1 cellular context compared by ENCODE assay signal in the genomic region with DNA sequence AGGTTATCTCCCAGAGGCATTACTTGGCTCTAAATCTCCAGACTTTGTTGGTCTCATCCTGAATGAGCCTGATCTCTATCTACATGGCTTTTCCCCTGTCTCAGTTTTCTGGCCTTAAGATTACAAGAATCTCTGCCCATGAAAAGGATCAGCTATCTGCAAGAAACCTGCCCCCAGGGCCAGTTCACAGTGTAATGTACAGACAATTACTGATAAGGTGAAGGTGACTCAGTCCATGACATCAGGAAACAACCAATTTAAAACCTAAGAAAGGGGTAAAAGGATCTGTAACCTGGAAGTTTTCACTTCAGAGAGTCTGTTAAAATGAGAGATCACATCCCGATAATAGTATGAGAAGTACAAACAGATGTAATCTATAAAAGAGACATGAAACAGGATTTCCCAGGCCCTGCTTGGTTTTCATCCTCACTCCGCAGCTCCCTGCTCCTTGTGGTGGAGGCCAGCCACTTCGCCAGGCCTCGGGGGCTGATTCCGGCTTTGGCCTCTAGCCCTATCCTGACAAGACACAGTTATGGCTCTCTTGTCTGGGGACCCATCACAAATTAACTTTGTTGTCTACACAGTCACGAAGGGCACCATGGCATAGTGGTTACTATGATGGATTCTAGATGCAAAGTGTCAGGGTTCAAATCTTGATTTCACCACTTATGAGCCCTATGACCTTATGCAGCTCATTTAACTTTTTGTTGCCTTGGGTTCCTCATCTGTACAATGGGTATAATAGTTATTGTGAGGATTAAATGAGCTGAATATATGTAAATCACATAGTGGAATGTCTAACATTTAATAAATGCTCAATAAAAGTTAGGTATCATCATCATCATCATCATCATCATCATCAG.
TF ChIP-seq lines count a peak whose summit lies in the region.

No MANE protein-coding gene starts in this region.

TF ChIP-seq in HEK293, 187 proteins besides CTCF, POLR2A, EP300 and RAD21 (continued from another document and continues in another):
- TF ChIP-seq, protein P1, sequence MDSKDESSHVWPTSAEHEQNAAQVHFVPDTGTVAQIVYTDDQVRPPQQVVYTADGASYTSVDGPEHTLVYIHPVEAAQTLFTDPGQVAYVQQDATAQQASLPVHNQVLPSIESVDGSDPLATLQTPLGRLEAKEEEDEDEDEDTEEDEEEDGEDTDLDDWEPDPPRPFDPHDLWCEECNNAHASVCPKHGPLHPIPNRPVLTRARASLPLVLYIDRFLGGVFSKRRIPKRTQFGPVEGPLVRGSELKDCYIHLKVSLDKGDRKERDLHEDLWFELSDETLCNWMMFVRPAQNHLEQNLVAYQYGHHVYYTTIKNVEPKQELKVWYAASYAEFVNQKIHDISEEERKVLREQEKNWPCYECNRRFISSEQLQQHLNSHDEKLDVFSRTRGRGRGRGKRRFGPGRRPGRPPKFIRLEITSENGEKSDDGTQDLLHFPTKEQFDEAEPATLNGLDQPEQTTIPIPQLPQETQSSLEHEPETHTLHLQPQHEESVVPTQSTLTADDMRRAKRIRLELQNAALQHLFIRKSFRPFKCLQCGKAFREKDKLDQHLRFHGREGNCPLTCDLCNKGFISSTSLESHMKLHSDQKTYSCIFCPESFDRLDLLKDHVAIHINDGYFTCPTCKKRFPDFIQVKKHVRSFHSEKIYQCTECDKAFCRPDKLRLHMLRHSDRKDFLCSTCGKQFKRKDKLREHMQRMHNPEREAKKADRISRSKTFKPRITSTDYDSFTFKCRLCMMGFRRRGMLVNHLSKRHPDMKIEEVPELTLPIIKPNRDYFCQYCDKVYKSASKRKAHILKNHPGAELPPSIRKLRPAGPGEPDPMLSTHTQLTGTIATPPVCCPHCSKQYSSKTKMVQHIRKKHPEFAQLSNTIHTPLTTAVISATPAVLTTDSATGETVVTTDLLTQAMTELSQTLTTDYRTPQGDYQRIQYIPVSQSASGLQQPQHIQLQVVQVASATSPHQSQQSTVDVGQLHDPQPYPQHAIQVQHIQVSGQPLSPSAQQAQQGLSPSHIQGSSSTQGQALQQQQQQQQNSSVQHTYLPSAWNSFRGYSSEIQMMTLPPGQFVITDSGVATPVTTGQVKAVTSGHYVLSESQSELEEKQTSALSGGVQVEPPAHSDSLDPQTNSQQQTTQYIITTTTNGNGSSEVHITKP (tag by site-specific recombination; IDR thresholded peaks at IDR 0.05): peak; percentile 100
- TF ChIP-seq EGR2 (tag by site-specific recombination; IDR thresholded peaks at IDR 0.05; ENCODE audit: low read depth): no peak
- no peak for TF ChIP-seq ZFP3 (tag by site-specific recombination; IDR thresholded peaks at IDR 0.05; ENCODE audit: low read depth)
- TF ChIP-seq MZF1 (tag by site-specific recombination; IDR thresholded peaks at IDR 0.05; ENCODE audit: borderline replicate concordance): no peak
- TF ChIP-seq ZBTB11 (tag by site-specific recombination; conservative IDR thresholded peaks at IDR 0.05; ENCODE audit: low read depth): no peak
- peak; percentile 94 for TF ChIP-seq ZBTB21 (tag by site-specific recombination; IDR thresholded peaks at IDR 0.05)
- TF ChIP-seq ZNF701 (tag by site-specific recombination; IDR thresholded peaks at IDR 0.05): no peak
- no peak for TF ChIP-seq ZNF138 (tag by site-specific recombination; IDR thresholded peaks at IDR 0.05; ENCODE audit: borderline replicate concordance)
- TF ChIP-seq ZNF76 (tag by site-specific recombination; IDR thresholded peaks at IDR 0.05; ENCODE audit: borderline replicate concordance, low read depth): no peak; the same call in 1 of the 2 replicates
- TF ChIP-seq, protein P2, sequence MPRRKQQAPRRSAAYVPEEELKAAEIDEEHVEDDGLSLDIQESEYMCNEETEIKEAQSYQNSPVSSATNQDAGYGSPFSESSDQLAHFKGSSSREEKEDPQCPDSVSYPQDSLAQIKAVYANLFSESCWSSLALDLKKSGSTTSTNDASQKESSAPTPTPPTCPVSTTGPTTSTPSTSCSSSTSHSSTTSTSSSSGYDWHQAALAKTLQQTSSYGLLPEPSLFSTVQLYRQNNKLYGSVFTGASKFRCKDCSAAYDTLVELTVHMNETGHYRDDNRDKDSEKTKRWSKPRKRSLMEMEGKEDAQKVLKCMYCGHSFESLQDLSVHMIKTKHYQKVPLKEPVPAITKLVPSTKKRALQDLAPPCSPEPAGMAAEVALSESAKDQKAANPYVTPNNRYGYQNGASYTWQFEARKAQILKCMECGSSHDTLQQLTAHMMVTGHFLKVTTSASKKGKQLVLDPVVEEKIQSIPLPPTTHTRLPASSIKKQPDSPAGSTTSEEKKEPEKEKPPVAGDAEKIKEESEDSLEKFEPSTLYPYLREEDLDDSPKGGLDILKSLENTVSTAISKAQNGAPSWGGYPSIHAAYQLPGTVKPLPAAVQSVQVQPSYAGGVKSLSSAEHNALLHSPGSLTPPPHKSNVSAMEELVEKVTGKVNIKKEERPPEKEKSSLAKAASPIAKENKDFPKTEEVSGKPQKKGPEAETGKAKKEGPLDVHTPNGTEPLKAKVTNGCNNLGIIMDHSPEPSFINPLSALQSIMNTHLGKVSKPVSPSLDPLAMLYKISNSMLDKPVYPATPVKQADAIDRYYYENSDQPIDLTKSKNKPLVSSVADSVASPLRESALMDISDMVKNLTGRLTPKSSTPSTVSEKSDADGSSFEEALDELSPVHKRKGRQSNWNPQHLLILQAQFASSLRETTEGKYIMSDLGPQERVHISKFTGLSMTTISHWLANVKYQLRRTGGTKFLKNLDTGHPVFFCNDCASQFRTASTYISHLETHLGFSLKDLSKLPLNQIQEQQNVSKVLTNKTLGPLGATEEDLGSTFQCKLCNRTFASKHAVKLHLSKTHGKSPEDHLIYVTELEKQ (tag by site-specific recombination; IDR thresholded peaks at IDR 0.05; ENCODE audit: borderline replicate concordance): peak; percentile 68; the same call in 1 of the 2 replicates
- 0 out of 2 replicates have a peak, but pooled peaks have one; percentile 46 for TF ChIP-seq OVOL3 (tag by site-specific recombination; IDR thresholded peaks at IDR 0.05)
- 0 out of 2 replicates have a peak, but pooled peaks have one; percentile 10 for TF ChIP-seq ZNF2 (tag by site-specific recombination; IDR thresholded peaks at IDR 0.05)
- no peak for TF ChIP-seq ZNF747 (tag by site-specific recombination; IDR thresholded peaks at IDR 0.05)
- no peak; the same call in 1 of the 2 replicates for TF ChIP-seq MEIS1 (CRISPR knock-in tag; IDR thresholded peaks at IDR 0.05; ENCODE audit: borderline replicate concordance)
- TF ChIP-seq ZNF521 (tag by site-specific recombination; IDR thresholded peaks at IDR 0.05): no peak
- no peak for TF ChIP-seq ZNF16 (tag by site-specific recombination; IDR thresholded peaks at IDR 0.05; ENCODE audit: low read depth)
- TF ChIP-seq KLF10 (tag by site-specific recombination; IDR thresholded peaks at IDR 0.05): peak; percentile 54; the same call in 1 of the 2 replicates
- TF ChIP-seq, protein P3, sequence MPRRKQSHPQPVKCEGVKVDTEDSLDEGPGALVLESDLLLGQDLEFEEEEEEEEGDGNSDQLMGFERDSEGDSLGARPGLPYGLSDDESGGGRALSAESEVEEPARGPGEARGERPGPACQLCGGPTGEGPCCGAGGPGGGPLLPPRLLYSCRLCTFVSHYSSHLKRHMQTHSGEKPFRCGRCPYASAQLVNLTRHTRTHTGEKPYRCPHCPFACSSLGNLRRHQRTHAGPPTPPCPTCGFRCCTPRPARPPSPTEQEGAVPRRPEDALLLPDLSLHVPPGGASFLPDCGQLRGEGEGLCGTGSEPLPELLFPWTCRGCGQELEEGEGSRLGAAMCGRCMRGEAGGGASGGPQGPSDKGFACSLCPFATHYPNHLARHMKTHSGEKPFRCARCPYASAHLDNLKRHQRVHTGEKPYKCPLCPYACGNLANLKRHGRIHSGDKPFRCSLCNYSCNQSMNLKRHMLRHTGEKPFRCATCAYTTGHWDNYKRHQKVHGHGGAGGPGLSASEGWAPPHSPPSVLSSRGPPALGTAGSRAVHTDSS (tag by site-specific recombination; IDR thresholded peaks at IDR 0.05): peak; percentile 95
- TF ChIP-seq ZNF211 (tag by site-specific recombination; IDR thresholded peaks at IDR 0.05; ENCODE audit: low read depth): no peak
- no peak for TF ChIP-seq ZNF292 (tag by site-specific recombination; IDR thresholded peaks at IDR 0.05; ENCODE audit: borderline replicate concordance, low read depth)
- no peak for TF ChIP-seq ZNF571 (tag by site-specific recombination; IDR thresholded peaks at IDR 0.05)
- no peak for TF ChIP-seq ZNF670 (tag by site-specific recombination; IDR thresholded peaks at IDR 0.05; ENCODE audit: low read depth)
- peak; percentile 87 for TF ChIP-seq GFI1B (tag by site-specific recombination; IDR thresholded peaks at IDR 0.05)
- no peak for TF ChIP-seq ZNF548 (tag by site-specific recombination; IDR thresholded peaks at IDR 0.05)
- 0 out of 2 replicates have a peak, but pooled peaks have one; percentile 12 for TF ChIP-seq ZBTB48 (tag by site-specific recombination; IDR thresholded peaks at IDR 0.05)
- TF ChIP-seq GLI4 (tag by site-specific recombination; IDR thresholded peaks at IDR 0.05): no peak
- no peak for TF ChIP-seq ZNF530 (tag by site-specific recombination; IDR thresholded peaks at IDR 0.05; ENCODE audit: low read depth)
- peak; percentile 66; the same call in 1 of the 2 replicates for TF ChIP-seq ZNF184 (tag by site-specific recombination; IDR thresholded peaks at IDR 0.05)
- TF ChIP-seq, protein P4, sequence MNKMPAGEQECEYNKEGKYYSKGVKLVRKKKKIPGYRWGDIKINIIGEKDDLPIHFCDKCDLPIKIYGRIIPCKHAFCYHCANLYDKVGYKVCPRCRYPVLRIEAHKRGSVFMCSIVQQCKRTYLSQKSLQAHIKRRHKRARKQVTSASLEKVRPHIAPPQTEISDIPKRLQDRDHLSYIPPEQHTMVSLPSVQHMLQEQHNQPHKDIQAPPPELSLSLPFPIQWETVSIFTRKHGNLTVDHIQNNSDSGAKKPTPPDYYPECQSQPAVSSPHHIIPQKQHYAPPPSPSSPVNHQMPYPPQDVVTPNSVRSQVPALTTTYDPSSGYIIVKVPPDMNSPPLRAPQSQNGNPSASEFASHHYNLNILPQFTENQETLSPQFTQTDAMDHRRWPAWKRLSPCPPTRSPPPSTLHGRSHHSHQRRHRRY (tag by site-specific recombination; IDR thresholded peaks at IDR 0.05): no peak
- peak; percentile 33; the same call in 1 of the 2 replicates for TF ChIP-seq ZNF558 (tag by site-specific recombination; IDR thresholded peaks at IDR 0.05)
- no peak for TF ChIP-seq SCRT1 (tag by site-specific recombination; IDR thresholded peaks at IDR 0.05; ENCODE audit: borderline replicate concordance)
- TF ChIP-seq SETDB1 (IDR thresholded peaks at IDR 0.05; ENCODE audit: insufficient read length, low read length): peak; percentile 53
- TF ChIP-seq ZFP37 (tag by site-specific recombination; IDR thresholded peaks at IDR 0.05): peak; percentile 91
- TF ChIP-seq ZNF623 (tag by site-specific recombination; IDR thresholded peaks at IDR 0.05): no peak
- TF ChIP-seq ZNF510 (tag by site-specific recombination; IDR thresholded peaks at IDR 0.05; ENCODE audit: insufficient replicate concordance): no peak
- peak; percentile 98 for TF ChIP-seq ZNF10 (tag by site-specific recombination; IDR thresholded peaks at IDR 0.05)
- no peak for TF ChIP-seq SALL2 (tag by site-specific recombination; IDR thresholded peaks at IDR 0.05; ENCODE audit: borderline replicate concordance)
- 0 out of 2 replicates have a peak, but pooled peaks have one; percentile 30 for TF ChIP-seq ZNF324 (tag by site-specific recombination; IDR thresholded peaks at IDR 0.05)
- TF ChIP-seq ZNF223 (tag by site-specific recombination; IDR thresholded peaks at IDR 0.05): 0 out of 2 replicates have a peak, but pooled peaks have one; percentile 38
- TF ChIP-seq ATF2 (tag by site-specific recombination; IDR thresholded peaks at IDR 0.05; ENCODE audit: low read depth): 0 out of 2 replicates have a peak, but pooled peaks have one; percentile 63
- no peak for TF ChIP-seq ZNF473 (tag by site-specific recombination; IDR thresholded peaks at IDR 0.05)
- TF ChIP-seq ZEB2 (tag by site-specific recombination; IDR thresholded peaks at IDR 0.05): no peak; the same call in 1 of the 2 replicates
- TF ChIP-seq ZNF707 (tag by site-specific recombination; IDR thresholded peaks at IDR 0.05): no peak
- TF ChIP-seq, protein P5, sequence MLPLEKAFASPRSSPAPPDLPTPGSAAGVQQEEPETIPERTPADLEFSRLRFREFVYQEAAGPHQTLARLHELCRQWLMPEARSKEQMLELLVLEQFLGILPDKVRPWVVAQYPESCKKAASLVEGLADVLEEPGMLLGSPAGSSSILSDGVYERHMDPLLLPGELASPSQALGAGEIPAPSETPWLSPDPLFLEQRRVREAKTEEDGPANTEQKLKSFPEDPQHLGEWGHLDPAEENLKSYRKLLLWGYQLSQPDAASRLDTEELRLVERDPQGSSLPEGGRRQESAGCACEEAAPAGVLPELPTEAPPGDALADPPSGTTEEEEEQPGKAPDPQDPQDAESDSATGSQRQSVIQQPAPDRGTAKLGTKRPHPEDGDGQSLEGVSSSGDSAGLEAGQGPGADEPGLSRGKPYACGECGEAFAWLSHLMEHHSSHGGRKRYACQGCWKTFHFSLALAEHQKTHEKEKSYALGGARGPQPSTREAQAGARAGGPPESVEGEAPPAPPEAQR (tag by site-specific recombination; IDR thresholded peaks at IDR 0.05): no peak
